24 cellular contexts compared by ENCODE assay signal in the genomic region with DNA sequence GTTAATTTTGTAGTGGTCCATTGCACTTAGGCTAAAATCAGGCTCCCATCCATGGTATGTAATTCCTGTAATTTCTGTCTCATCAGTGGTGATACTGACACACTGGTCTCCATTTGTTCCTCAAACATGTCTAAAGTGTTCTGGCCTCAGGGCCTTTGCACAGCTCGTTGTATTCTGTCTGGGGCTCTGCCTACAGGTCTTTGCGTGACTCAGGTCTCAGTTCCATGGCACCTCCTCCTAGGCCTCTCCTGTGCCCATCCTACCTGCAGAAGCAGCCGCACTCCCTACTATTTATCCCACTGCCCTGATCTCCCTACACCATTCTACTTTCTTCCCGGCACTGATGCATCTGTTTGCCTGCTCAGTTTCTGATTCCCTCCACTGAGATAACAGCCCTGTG.
DNase-seq lines count a peak whose midpoint lies in the region; ATAC-seq and TF ChIP-seq lines count a peak whose summit lies in the region.
"Had no signal": no experiment of that assay in that cellular context is flagged by ENCODE, and none has a peak within 500 bp of the region (broad histone marks: within the 10 kb centered on the region; RNA-seq: fewer than 3 reads in every experiment).

No MANE protein-coding gene starts in this region.

- peaks cover 12% of the 10 kb centered on the region for H3K4me1 Mint-ChIP-seq in nephron progenitor cell
- H3K4me1 Mint-ChIP-seq in naive thymus-derived CD4-positive, alpha-beta T cell = no peaks in the 10 kb centered on the region
- H3K4me1 Mint-ChIP-seq: CD14-positive monocyte; CD4-positive, alpha-beta memory T cell; CD4-positive, CD25-positive, alpha-beta regulatory T cell; CD8-positive, alpha-beta memory T cell had no signal

- DNase-seq in nephron progenitor cell (no peak), tibial artery (no peak)
- no peak for DNase-seq in naive thymus-derived CD4-positive, alpha-beta T cell
- DNase-seq: 8988T; ACHN; BE2C; CD4-positive, alpha-beta memory T cell; CD4-positive, CD25-positive, alpha-beta regulatory T cell; CD8-positive, alpha-beta memory T cell; COR-L47; DMS 273 treated with DMSO at 0.1 percent for 48 hours; DMS153; DMS53; DMS79; DND-41; EL; GDM1 had no signal

- CTCF ChIA-PET in naive thymus-derived CD4-positive, alpha-beta T cell (lab: Charles Lee) = no interaction called here

- peak overlapping the region; percentile 46 for H3K27ac ChIP-seq in C4-2B
- peak overlapping the region; percentile 94 for H3K27ac ChIP-seq in VCaP
- H3K27ac ChIP-seq in tibial artery = no peak overlapping the region
- no peak overlapping the region for H3K27ac ChIP-seq in naive thymus-derived CD4-positive, alpha-beta T cell (ENCODE audit: low read depth, low read length)
- H3K27ac ChIP-seq: BLaER1 treated with 17β-estradiol and CSF1 and Interleukin-3, amounts not matched to agents 10 nM and 100 nM had no signal

- H3K4me1 ChIP-seq in tibial artery = no peaks in the 10 kb centered on the region
- H3K4me1 ChIP-seq in naive thymus-derived CD4-positive, alpha-beta T cell (ENCODE audit: control insufficient read depth in 2 of 2, insufficient read depth in 2 of 2, low read length in 2 of 2) = no peaks in the 10 kb centered on the region
- H3K4me1 ChIP-seq: BE2C had no signal

- no peaks in the 10 kb centered on the region for H3K27me3 Mint-ChIP-seq in nephron progenitor cell (ENCODE audit: low read depth, poor library complexity)
- H3K27me3 Mint-ChIP-seq in naive thymus-derived CD4-positive, alpha-beta T cell = peaks cover 0 to 12% (median 7%) of the 10 kb centered on the region in 5 donors
- H3K27me3 Mint-ChIP-seq: CD4-positive, CD25-positive, alpha-beta regulatory T cell had no signal

- H3K9me3 ChIP-seq in tibial artery = peaks cover 0 to 3% (median 0%) of the 10 kb centered on the region in 3 donors
- H3K9me3 ChIP-seq in naive thymus-derived CD4-positive, alpha-beta T cell (ENCODE audit: control insufficient read depth in 2 of 3, low read length in 3 of 3) = no peaks in the 10 kb centered on the region
- H3K9me3 ChIP-seq: BE2C had no signal

- no peaks in the 10 kb centered on the region for H3K27me3 ChIP-seq in tibial artery
- no peaks in the 10 kb centered on the region for H3K27me3 ChIP-seq in naive thymus-derived CD4-positive, alpha-beta T cell (ENCODE audit: control insufficient read depth in 2 of 2, insufficient read depth in 2 of 2, low read length in 2 of 2)
- H3K27me3 ChIP-seq: BE2C; BLaER1 treated with 17β-estradiol and CSF1 and Interleukin-3, amounts not matched to agents 10 nM and 100 nM had no signal

- H3K36me3 ChIP-seq in tibial artery = peaks cover 17 to 57% (median 37%) of the 10 kb centered on the region in 3 donors
- H3K36me3 ChIP-seq in naive thymus-derived CD4-positive, alpha-beta T cell (ENCODE audit: control insufficient read depth in 2 of 3, insufficient read depth in 3 of 3, low read length in 3 of 3) = no peaks in the 10 kb centered on the region
- H3K36me3 ChIP-seq: BE2C had no signal

- no peak overlapping the region for H3K4me3 ChIP-seq in tibial artery
- no peak overlapping the region for H3K4me3 ChIP-seq in naive thymus-derived CD4-positive, alpha-beta T cell (ENCODE audit: low read length)
- H3K4me3 ChIP-seq: BLaER1 treated with 17β-estradiol and CSF1 and Interleukin-3, amounts not matched to agents 10 nM and 100 nM; GM12878 had no signal

- peak overlapping the region; percentile 33 for H3K27ac Mint-ChIP-seq in nephron progenitor cell
- H3K27ac Mint-ChIP-seq in naive thymus-derived CD4-positive, alpha-beta T cell = no peak overlapping the region
- H3K27ac Mint-ChIP-seq: CD14-positive monocyte; CD4-positive, CD25-positive, alpha-beta regulatory T cell; CD8-positive, alpha-beta memory T cell had no signal

- H3K9me3 Mint-ChIP-seq in nephron progenitor cell = peaks cover 56% of the 10 kb centered on the region
- peaks cover 0 to 24% (median 12%) of the 10 kb centered on the region in 11 donors for H3K9me3 Mint-ChIP-seq in naive thymus-derived CD4-positive, alpha-beta T cell

- peaks cover 99% of the 10 kb centered on the region for H3K36me3 Mint-ChIP-seq in nephron progenitor cell (ENCODE audit: low read depth)
- peaks cover 0 to 4% (median 0%) of the 10 kb centered on the region in 5 donors for H3K36me3 Mint-ChIP-seq in naive thymus-derived CD4-positive, alpha-beta T cell
- H3K36me3 Mint-ChIP-seq: CD14-positive monocyte; CD4-positive, alpha-beta memory T cell; CD4-positive, CD25-positive, alpha-beta regulatory T cell; CD8-positive, alpha-beta memory T cell had no signal

- TF ChIP-seq CTCF in C4-2B (conservative IDR thresholded peaks at IDR 0.05) (no peak), VCaP (conservative IDR thresholded peaks at IDR 0.05) (no peak), nephron progenitor cell (IDR thresholded peaks at IDR 0.05) (no peak), tibial artery (IDR thresholded peaks at IDR 0.05) (no peak)

- H3K4me3 Mint-ChIP-seq in nephron progenitor cell = no peak overlapping the region
- H3K4me3 Mint-ChIP-seq in naive thymus-derived CD4-positive, alpha-beta T cell = no peak overlapping the region
- H3K4me3 Mint-ChIP-seq: CD14-positive monocyte; CD4-positive, alpha-beta memory T cell; CD4-positive, CD25-positive, alpha-beta regulatory T cell; CD8-positive, alpha-beta memory T cell had no signal

- POLR2A ChIA-PET in naive thymus-derived CD4-positive, alpha-beta T cell (lab: Charles Lee) = no interaction called here

- ATAC-seq in HG02981 (IDR thresholded peaks at IDR 0.05; ENCODE audit: unreplicated experiment) (no peak), GM18511 (IDR thresholded peaks at IDR 0.05; ENCODE audit: unreplicated experiment) (no peak)
- ATAC-seq in naive thymus-derived CD4-positive, alpha-beta T cell = no peak
- ATAC-seq: GM12878 had no signal

- intact Hi-C loops in tibial artery (cut with DNase I; ENCODE audit: low total_unique reads) = no loop called here
- intact Hi-C loops in naive thymus-derived CD4-positive, alpha-beta T cell (cut with micrococcal nuclease) = no loop called here

Comparison
In these comparisons a context has a peak if more than half of its experiments do, and no peak if none do; other contexts are left out.
1. H3K27ac ChIP-seq: peak in C4-2B (single experiment) and VCaP (single experiment); none in tibial artery (0 of 2) and naive thymus-derived CD4-positive, alpha-beta T cell (single experiment).